In genomic region chr4:140151700-140152014, GRCh38 we compare ENCODE assay signal across 8 cellular contexts. TPM values are rescaled to one million over a fixed set of nuclear protein-coding genes. Genes with fewer than 3 reads are reported as not detected.
DNase-seq lines count a peak whose midpoint lies in the region; ATAC-seq and TF ChIP-seq lines count a peak whose summit lies in the region.

No MANE protein-coding gene starts in this region.

- peak; percentile 76 for DNase-seq in EH (ENCODE audit: low read depth)
- DNase-seq in NCI-H1092 treated with DMSO at 0.1 percent for 48 hours (lab: John Stamatoyannopoulos, UW) = peak; percentile 97
- peak; percentile 67 to 80 for DNase-seq in SJCRH30
- peak; percentile 43 to 91 for DNase-seq in ascending aorta (ENCODE audit: low spot score in 2 of 2)
- DNase-seq in right atrium auricular region (ENCODE audit: low spot score) = peak; percentile 79
- DNase-seq in pons (ENCODE audit: low spot score) = peak; percentile 81

- TF ChIP-seq CTCF in ascending aorta (IDR thresholded peaks at IDR 0.05) (no peak), right atrium auricular region (IDR thresholded peaks at IDR 0.05) (no peak)

- no peaks in the 10 kb centered on the region for H3K36me3 ChIP-seq in SJCRH30
- H3K36me3 ChIP-seq in ascending aorta = no peaks in the 10 kb centered on the region
- H3K36me3 ChIP-seq in right atrium auricular region = no peaks in the 10 kb centered on the region

- intact Hi-C loops in ascending aorta (cut with DNase I) = loop anchor here (1.0 to 10.0 kb wide), 12 partner anchors 64 to 1137 kb away; partner anchors contain the start of genes ELF2, MGST2, NOCT and RAB33B

- H3K27ac ChIP-seq in SJCRH30 (peak overlapping the region; percentile 65), ascending aorta (peak overlapping the region; percentile 94 to 97), right atrium auricular region (peak overlapping the region; percentile 97 to 99)

- no peaks in the 10 kb centered on the region for H3K27me3 ChIP-seq in SJCRH30
- H3K27me3 ChIP-seq in ascending aorta = no peaks in the 10 kb centered on the region
- no peaks in the 10 kb centered on the region for H3K27me3 ChIP-seq in right atrium auricular region

- H3K4me3 ChIP-seq in SJCRH30 (peak overlapping the region; percentile 68), ascending aorta (peak overlapping the region; percentile 79 to 91), right atrium auricular region (peak overlapping the region; percentile 75 to 89)

- no peak for TF ChIP-seq POLR2A in GM18505 (IDR thresholded peaks at IDR 0.05; ENCODE audit: borderline replicate concordance, extremely low read depth, insufficient read depth, insufficient read length)

- H3K9me3 ChIP-seq in SJCRH30 (replicated peaks) (no peaks in the 10 kb centered on the region), ascending aorta (no peaks in the 10 kb centered on the region), right atrium auricular region (no peaks in the 10 kb centered on the region)

- no peaks in the 10 kb centered on the region for H3K4me1 ChIP-seq in SJCRH30
- peaks cover 0 to 4% of the 10 kb centered on the region in 2 donors for H3K4me1 ChIP-seq in ascending aorta
- peaks cover 0 to 5% of the 10 kb centered on the region in 2 donors for H3K4me1 ChIP-seq in right atrium auricular region

- ATAC-seq in GM18511 (IDR thresholded peaks at IDR 0.05; ENCODE audit: unreplicated experiment) = no peak
- no peak for ATAC-seq in GM18505 (IDR thresholded peaks at IDR 0.05; ENCODE audit: unreplicated experiment)

RNA-seq across cellular contexts. Expression of gene MAML3, which starts 2.3 kb away (rescaled TPM):
- total RNA-seq in SJCRH30 (2014; rRNA removed; shearing (Covaris generic)) = 0.23 and 0.42 TPM in 2 replicates
- total RNA-seq in ascending aorta (4.7 TPM), right atrium auricular region (1 to 10 TPM; 2.6 to 5.8 TPM)
